In the genomic region with DNA sequence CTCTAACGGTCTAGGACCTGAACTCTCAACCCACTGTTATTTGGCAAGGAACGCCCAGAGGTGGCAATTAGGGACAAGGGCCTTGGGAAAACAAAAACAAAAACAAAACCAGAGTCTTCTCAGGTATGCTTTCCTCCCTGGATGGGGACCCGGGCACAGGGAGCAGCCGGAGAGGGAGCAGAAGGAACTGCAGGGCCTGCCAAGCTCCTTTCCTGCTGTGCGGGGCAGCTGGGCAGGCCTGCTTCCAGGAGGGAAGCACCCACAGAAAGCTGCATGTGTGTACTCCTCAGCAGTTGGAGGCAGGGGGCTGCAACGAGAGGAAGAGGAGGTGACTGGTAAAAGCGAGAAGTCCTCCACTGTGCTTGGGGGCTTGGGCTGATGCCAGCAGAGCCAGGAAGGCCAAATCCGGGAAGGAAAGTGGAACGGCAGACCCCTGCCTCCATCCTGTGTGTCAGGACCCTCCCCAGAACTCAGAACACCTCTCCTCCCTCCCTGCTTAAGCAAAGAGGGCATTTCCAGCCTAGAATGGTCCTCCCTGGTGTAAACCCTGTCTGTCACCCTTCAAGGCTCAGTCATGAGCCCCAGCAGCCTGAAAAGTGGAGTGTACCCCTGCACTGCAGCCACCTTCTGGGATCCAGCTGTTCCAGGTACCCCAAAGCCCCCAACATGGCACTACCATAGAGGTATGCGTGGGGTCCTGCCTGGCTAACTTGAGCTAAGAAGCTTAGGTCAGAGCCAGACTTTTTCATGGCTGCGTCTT, we compare ENCODE assay signal across 10 cellular contexts. TPM values are rescaled to one million over a fixed set of nuclear protein-coding genes. Genes with fewer than 3 reads are reported as not detected.
A peak's percentile ranks its signal among the peaks of the same experiment; 100 is the strongest.
DNase-seq lines count a peak whose midpoint lies in the region; ATAC-seq and TF ChIP-seq lines count a peak whose summit lies in the region.
"Had no signal": no experiment of that assay in that cellular context is flagged by ENCODE, and none has a peak within 500 bp of the region (broad histone marks: within the 10 kb centered on the region; RNA-seq: fewer than 3 reads in every experiment).

No MANE protein-coding gene starts in this region.

- peaks cover 47% of the 10 kb centered on the region for H3K36me3 Mint-ChIP-seq in activated naive CD4-positive, alpha-beta T cell treated with anti-CD3 and anti-CD28 coated beads, Interleukin-2, amount 10 ng/mL, durations not matched to agents 7 days and 5 days
- H3K36me3 Mint-ChIP-seq in activated CD8-positive, alpha-beta T cell treated with anti-CD3 and anti-CD28 coated beads, Interleukin-2, amount 10 ng/mL, durations not matched to agents 7 days and 5 days (ENCODE audit: low read depth) = peaks cover 44% of the 10 kb centered on the region

- H3K4me1 Mint-ChIP-seq in activated naive CD4-positive, alpha-beta T cell treated with anti-CD3 and anti-CD28 coated beads, Interleukin-2, amount 10 ng/mL, durations not matched to agents 7 days and 5 days = peaks cover 55% of the 10 kb centered on the region
- H3K4me1 Mint-ChIP-seq in activated CD8-positive, alpha-beta T cell treated with anti-CD3 and anti-CD28 coated beads, Interleukin-2, amount 10 ng/mL, durations not matched to agents 7 days and 5 days (ENCODE audit: low read depth) = peaks cover 49% of the 10 kb centered on the region

- no peaks in the 10 kb centered on the region for H3K27me3 Mint-ChIP-seq in activated naive CD4-positive, alpha-beta T cell treated with anti-CD3 and anti-CD28 coated beads, Interleukin-2, amount 10 ng/mL, durations not matched to agents 7 days and 5 days
- no peaks in the 10 kb centered on the region for H3K27me3 Mint-ChIP-seq in activated CD8-positive, alpha-beta T cell treated with anti-CD3 and anti-CD28 coated beads, Interleukin-2, amount 10 ng/mL, durations not matched to agents 7 days and 5 days (ENCODE audit: low read depth)

- intact Hi-C loops in transverse colon (cut with DNase I; ENCODE audit: low total_unique reads) (no loop called here), mucosa of descending colon (cut with DNase I, micrococcal nuclease) (no loop called here)

- H3K27ac ChIP-seq in layer of hippocampus (ENCODE audit: low read depth, low read length) (peak overlapping the region; percentile 57), transverse colon (peak overlapping the region; percentile 1 to 65 (median 52))

- WGBS in transverse colon (ENCODE audit: low coverage in 1 of 2), 2 donors = 85% methylated on average over 11 of the region's 11 CpGs; no CpG with 5 or more reads in 1 of the 2 donors

- H3K4me1 ChIP-seq in transverse colon (peaks cover 0 to 13% (median 0%) of the 10 kb centered on the region in 4 donors), mucosa of descending colon (ENCODE audit: low read depth) (peaks cover 4% of the 10 kb centered on the region)

- CTCF ChIA-PET in activated naive CD4-positive, alpha-beta T cell treated with anti-CD3 and anti-CD28 coated beads, Interleukin-2, amount 10 ng/mL, durations not matched to agents 7 days and 5 days (lab: Charles Lee) = interaction anchor here (0.7 to 2.1 kb wide), 7 partner anchors 8 to 91 kb away, joined by 3 to 25 read pairs (median 6); no protein-coding TSS in a partner anchor
- CTCF ChIA-PET in activated CD8-positive, alpha-beta T cell treated with anti-CD3 and anti-CD28 coated beads, Interleukin-2, amount 10 ng/mL, durations not matched to agents 7 days and 5 days (lab: Charles Lee) = interaction anchor here (0.9 to 3.9 kb wide), 8 partner anchors 8 to 282 kb away, joined by 3 to 58 read pairs (median 8); no protein-coding TSS in a partner anchor

- no peak for TF ChIP-seq POLR2A in transverse colon (IDR thresholded peaks at IDR 0.05)

- no peaks in the 10 kb centered on the region for H3K9me3 ChIP-seq in transverse colon
- H3K9me3 ChIP-seq in mucosa of descending colon = no peaks in the 10 kb centered on the region

- POLR2A ChIA-PET in activated CD8-positive, alpha-beta T cell treated with anti-CD3 and anti-CD28 coated beads, Interleukin-2, amount 10 ng/mL, durations not matched to agents 7 days and 5 days (lab: Charles Lee) = interaction anchor here (1.9 to 3.4 kb wide), 4 partner anchors 8 to 77 kb away, joined by 5 to 58 read pairs (median 30); no protein-coding TSS in a partner anchor

- no peak for DNase-seq in activated naive CD4-positive, alpha-beta T cell treated with anti-CD3 and anti-CD28 coated beads, Interleukin-2, amount 10 ng/mL, durations not matched to agents 7 days and 5 days
- no peak for DNase-seq in activated naive CD4-positive, alpha-beta T cell treated with Interleukin-2 at 50 U/mL for 16 hours
- no peak for DNase-seq in activated CD8-positive, alpha-beta T cell treated with anti-CD3 and anti-CD28 coated beads, Interleukin-2, amount 10 ng/mL, durations not matched to agents 7 days and 5 days
- no peak for DNase-seq in transverse colon
- DNase-seq in NCI-H1694 (lab: John Stamatoyannopoulos, UW) = no peak
- DNase-seq in mucosa of descending colon = no peak
- no peak for DNase-seq in SHP77 treated with DMSO at 0.1 percent for 48 hours (lab: John Stamatoyannopoulos, UW)
- DNase-seq: NCI-H774, nephron progenitor cell had no signal

- peaks cover 0 to 3% (median 0%) of the 10 kb centered on the region in 4 donors for H3K36me3 ChIP-seq in transverse colon
- no peaks in the 10 kb centered on the region for H3K36me3 ChIP-seq in mucosa of descending colon (ENCODE audit: low read depth)

- H3K4me3 ChIP-seq in transverse colon (no peak overlapping the region), mucosa of descending colon (no peak overlapping the region)

- H3K9me3 Mint-ChIP-seq in activated naive CD4-positive, alpha-beta T cell treated with anti-CD3 and anti-CD28 coated beads, Interleukin-2, amount 10 ng/mL, durations not matched to agents 7 days and 5 days = no peaks in the 10 kb centered on the region
- H3K9me3 Mint-ChIP-seq in activated CD8-positive, alpha-beta T cell treated with anti-CD3 and anti-CD28 coated beads, Interleukin-2, amount 10 ng/mL, durations not matched to agents 7 days and 5 days (ENCODE audit: insufficient read depth) = no peaks in the 10 kb centered on the region
- H3K9me3 Mint-ChIP-seq: nephron progenitor cell had no signal

- in situ Hi-C loops in transverse colon (cut with MboI; ENCODE audit: low pct_ligation_motif_present in 1 of 4, low pct_unique_long_range_greater_than_20kb in 1 of 4, low sequenced_read_pairs in 3 of 4) = no loop called here

- H3K4me3 Mint-ChIP-seq in activated naive CD4-positive, alpha-beta T cell treated with anti-CD3 and anti-CD28 coated beads, Interleukin-2, amount 10 ng/mL, durations not matched to agents 7 days and 5 days = peak overlapping the region; percentile 53
- peak overlapping the region; percentile 64 for H3K4me3 Mint-ChIP-seq in activated CD8-positive, alpha-beta T cell treated with anti-CD3 and anti-CD28 coated beads, Interleukin-2, amount 10 ng/mL, durations not matched to agents 7 days and 5 days
- H3K4me3 Mint-ChIP-seq: nephron progenitor cell had no signal

- ATAC-seq in activated CD8-positive, alpha-beta T cell treated with anti-CD3 and anti-CD28 coated beads, Interleukin-2, amount 10 ng/mL, durations not matched to agents 7 days and 5 days = no peak
- no peak for ATAC-seq in mucosa of descending colon

- TF ChIP-seq CTCF in transverse colon (IDR thresholded peaks at IDR 0.05) = no peak
- no peak for TF ChIP-seq CTCF in mucosa of descending colon (IDR thresholded peaks at IDR 0.05)

- H3K27ac Mint-ChIP-seq in activated naive CD4-positive, alpha-beta T cell treated with anti-CD3 and anti-CD28 coated beads, Interleukin-2, amount 10 ng/mL, durations not matched to agents 7 days and 5 days = peak overlapping the region; percentile 99
- peak overlapping the region; percentile 95 for H3K27ac Mint-ChIP-seq in activated CD8-positive, alpha-beta T cell treated with anti-CD3 and anti-CD28 coated beads, Interleukin-2, amount 10 ng/mL, durations not matched to agents 7 days and 5 days
- H3K27ac Mint-ChIP-seq: nephron progenitor cell had no signal

- TF ChIP-seq EP300 in transverse colon (IDR thresholded peaks at IDR 0.05; ENCODE audit: low read depth) = no peak

- H3K27me3 ChIP-seq in layer of hippocampus (ENCODE audit: control insufficient read depth, insufficient read depth, low read length) (no peaks in the 10 kb centered on the region), transverse colon (no peaks in the 10 kb centered on the region)

RNA-seq across cellular contexts. Expression of a gene that starts 56.3 kb away (rescaled TPM):
- 10 to 100 TPM; 76.4 to 79.8 TPM for total RNA-seq in activated CD8-positive, alpha-beta T cell treated with anti-CD3 and anti-CD28 coated beads, Interleukin-2, amount 10 ng/mL, durations not matched to agents 7 days and 5 days
- 10 to 100 TPM; 16.1 to 33.7 (median 21.0) TPM for total RNA-seq in transverse colon
- 10 to 100 TPM; 31.2 to 50.8 (median 33.0) TPM for total RNA-seq in mucosa of descending colon
